Comparison of ENCODE assay signal across 14 cellular contexts in the genomic region with DNA sequence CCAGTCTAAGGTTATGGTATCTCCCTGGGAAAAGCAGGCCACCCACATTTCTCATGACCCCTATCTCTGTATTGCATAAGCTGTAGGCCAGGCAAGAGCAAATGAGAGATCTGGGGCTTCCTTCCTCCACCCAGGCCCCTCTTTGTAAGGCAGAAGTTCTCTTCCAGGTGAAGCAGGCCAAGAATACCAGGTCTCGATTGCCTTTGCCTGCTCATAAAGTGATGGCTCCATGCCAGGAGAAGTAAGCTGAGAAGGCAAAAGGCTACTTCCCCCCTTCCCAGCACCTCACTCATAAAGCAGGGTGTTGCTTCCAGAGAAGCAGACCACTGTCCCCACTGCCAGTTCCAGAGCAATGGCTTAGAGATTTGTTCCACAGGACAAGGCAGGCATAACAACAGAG.
"Had no signal": no experiment of that assay in that cellular context is flagged by ENCODE, and none has a peak within 500 bp of the region (broad histone marks: within the 10 kb centered on the region; RNA-seq: fewer than 3 reads in every experiment).

No MANE protein-coding gene starts in this region.

- DNase-seq: activated B cell treated with CpG ODN at 0.5 μM for 24 hours; activated CD4-positive, alpha-beta T cell treated with anti-CD3 and anti-CD28 coated beads, Interleukin-2, amount 10 ng/mL, durations not matched to agents 24 days and 14 days; activated CD8-positive, alpha-beta memory T cell treated with anti-CD3 and anti-CD28 coated beads, Interleukin-2, amount 50 U/mL, for 48 hours; activated gamma-delta T cell; activated T-cell treated with anti-CD3 and anti-CD28 coated beads, Interleukin-2, amount 50 U/mL, for 72 hours; caudate nucleus; hippocampal formation; left ventricle myocardium inferior; nucleus accumbens; right lobe of liver; T-helper 17 cell had no signal

- ATAC-seq: activated naive CD4-positive, alpha-beta T cell treated with anti-CD3 and anti-CD28 coated beads, Interleukin-2, amount 50 U/mL, for 72 hours; activated T-cell treated with anti-CD3 and anti-CD28 coated beads, Interleukin-2, amount 50 U/mL, for 72 hours; natural killer cell treated with Interleukin-12 subunit alpha and Interleukin-12 subunit beta and Interleukin-15 and Interleukin-18, amount 100 ng/mL, for 72 hours; right lobe of liver; T-helper 17 cell had no signal

- H3K9me3 ChIP-seq: right lobe of liver, suprapubic skin had no signal

- H3K4me1 ChIP-seq: right lobe of liver, suprapubic skin had no signal

- H3K36me3 ChIP-seq: left ventricle myocardium inferior, right lobe of liver, suprapubic skin had no signal

- H3K4me3 ChIP-seq: left ventricle myocardium inferior, right lobe of liver, suprapubic skin had no signal

- H3K27ac ChIP-seq: left ventricle myocardium inferior, right lobe of liver, suprapubic skin had no signal

- H3K27me3 ChIP-seq: right lobe of liver, suprapubic skin had no signal
